11 cellular contexts compared by ENCODE assay signal in genomic region chr2:84481702-84482101, GRCh38. TPM values are rescaled to one million over a fixed set of nuclear protein-coding genes. Genes with fewer than 3 reads are reported as not detected.
DNase-seq lines count a peak whose midpoint lies in the region; ATAC-seq and TF ChIP-seq lines count a peak whose summit lies in the region.
"Had no signal": no experiment of that assay in that cellular context is flagged by ENCODE, and none has a peak within 500 bp of the region (broad histone marks: within the 10 kb centered on the region; RNA-seq: fewer than 3 reads in every experiment).

No MANE protein-coding gene starts in this region.

- peak; percentile 87 to 88 for ATAC-seq in naive thymus-derived CD8-positive, alpha-beta T cell
- ATAC-seq in HG03469 (IDR thresholded peaks at IDR 0.05; ENCODE audit: unreplicated experiment) (no peak), HG02885 (IDR thresholded peaks at IDR 0.05; ENCODE audit: poor library complexity, unreplicated experiment) (no peak)

- in situ Hi-C loops in astrocyte of the spinal cord (cut with HindIII; ENCODE audit: low sequenced_read_pairs): no loop called here

- POLR2A ChIA-PET in naive thymus-derived CD8-positive, alpha-beta T cell (lab: Charles Lee): interaction anchor here (1.1 to 1.5 kb wide), 4 partner anchors 399 to 458 kb away, joined by 3 read pairs; no protein-coding TSS in a partner anchor

- H3K4me3 ChIP-seq in astrocyte of the spinal cord (ENCODE audit: low read depth, low read length): no peak overlapping the region

- DNase-seq in EL: peak; percentile 81
- DNase-seq in SW480 (ENCODE audit: low spot score): peak; percentile 32
- peak; percentile 52 for DNase-seq in astrocyte of the spinal cord (ENCODE audit: low read depth, low spot score)
- DNase-seq in naive thymus-derived CD8-positive, alpha-beta T cell: peak in 6 of 10 donors; percentile 3 to 43 (median 24)
- DNase-seq in NCI-H187 treated with DMSO at 0.1 percent for 48 hours (lab: John Stamatoyannopoulos, UW): no peak
- no peak for DNase-seq in HuH-7 (ENCODE audit: low spot score)
- DNase-seq: NCI-H526 treated with DMSO at 0.1 percent for 48 hours; small intestine; stimulated activated naive CD4-positive, alpha-beta T cell treated with Interleukin-2 at 50 U/mL for 16 hours had no signal

- peaks cover 0 to 11% (median 3%) of the 10 kb centered on the region in 3 donors for H3K36me3 Mint-ChIP-seq in naive thymus-derived CD8-positive, alpha-beta T cell

- H3K4me3 Mint-ChIP-seq in naive thymus-derived CD8-positive, alpha-beta T cell: peak overlapping the region; percentile 15 to 79 (median 39)

- H3K9me3 Mint-ChIP-seq in naive thymus-derived CD8-positive, alpha-beta T cell: peaks cover 0 to 13% (median 8%) of the 10 kb centered on the region in 9 donors

- H3K27me3 Mint-ChIP-seq in naive thymus-derived CD8-positive, alpha-beta T cell: peaks cover 0 to 1% (median 0%) of the 10 kb centered on the region in 5 donors

- peak overlapping the region; percentile 79 to 94 (median 86) for H3K27ac Mint-ChIP-seq in naive thymus-derived CD8-positive, alpha-beta T cell

- no peak for TF ChIP-seq CTCF in astrocyte of the spinal cord (IDR thresholded peaks at IDR 0.05; ENCODE audit: low read depth, low read length)

- peaks cover 11 to 22% (median 17%) of the 10 kb centered on the region in 4 donors for H3K4me1 Mint-ChIP-seq in naive thymus-derived CD8-positive, alpha-beta T cell

RNA-seq across cellular contexts. Expression of gene SUCLG1, which starts 22.6 kb away (rescaled TPM):
- total RNA-seq in naive thymus-derived CD8-positive, alpha-beta T cell: 10 to 100 TPM; 44.0 to 50.4 TPM
- 10 to 100 TPM; 89.7 to 93.7 (median 92.8) TPM for polyA plus RNA-seq in naive thymus-derived CD8-positive, alpha-beta T cell

RNA-seq across cellular contexts. Expression of gene DNAH6, which starts 34.6 kb away (rescaled TPM):
- 1 to 10 TPM; 1.2 to 1.5 TPM for total RNA-seq in naive thymus-derived CD8-positive, alpha-beta T cell
- 1 to 10 TPM in 2 of 3 donors, under 1 TPM in 1; 0.74 to 1.6 (median 1.1) TPM for polyA plus RNA-seq in naive thymus-derived CD8-positive, alpha-beta T cell

Comparison
In these comparisons a context has a peak if more than half of its experiments do, and no peak if none do; other contexts are left out.
1. DNase-seq: peak in EL (single experiment), SW480 (single experiment), astrocyte of the spinal cord (single experiment) and naive thymus-derived CD8-positive, alpha-beta T cell (6 of 10); none in NCI-H187 treated with DMSO at 0.1 percent for 48 hours (single experiment) and HuH-7 (single experiment).
2. ATAC-seq: peak in naive thymus-derived CD8-positive, alpha-beta T cell (2 of 2); none in HG03469 (single experiment) and HG02885 (single experiment).